In genomic region chr3:123750659-123751420, GRCh38 we compare ENCODE assay signal across 1 cellular context.
A peak's percentile ranks its signal among the peaks of the same experiment; 100 is the strongest.
TF ChIP-seq lines count a peak whose summit lies in the region.

No MANE protein-coding gene starts in this region.

TF ChIP-seq in HepG2, 621 proteins besides CTCF, POLR2A, EP300 and RAD21 (continued from another document and continues in another):
- TF ChIP-seq ZNF275 (CRISPR knock-in tag; IDR thresholded peaks at IDR 0.05; ENCODE audit: borderline replicate concordance) = no peak
- TF ChIP-seq, protein P1, sequence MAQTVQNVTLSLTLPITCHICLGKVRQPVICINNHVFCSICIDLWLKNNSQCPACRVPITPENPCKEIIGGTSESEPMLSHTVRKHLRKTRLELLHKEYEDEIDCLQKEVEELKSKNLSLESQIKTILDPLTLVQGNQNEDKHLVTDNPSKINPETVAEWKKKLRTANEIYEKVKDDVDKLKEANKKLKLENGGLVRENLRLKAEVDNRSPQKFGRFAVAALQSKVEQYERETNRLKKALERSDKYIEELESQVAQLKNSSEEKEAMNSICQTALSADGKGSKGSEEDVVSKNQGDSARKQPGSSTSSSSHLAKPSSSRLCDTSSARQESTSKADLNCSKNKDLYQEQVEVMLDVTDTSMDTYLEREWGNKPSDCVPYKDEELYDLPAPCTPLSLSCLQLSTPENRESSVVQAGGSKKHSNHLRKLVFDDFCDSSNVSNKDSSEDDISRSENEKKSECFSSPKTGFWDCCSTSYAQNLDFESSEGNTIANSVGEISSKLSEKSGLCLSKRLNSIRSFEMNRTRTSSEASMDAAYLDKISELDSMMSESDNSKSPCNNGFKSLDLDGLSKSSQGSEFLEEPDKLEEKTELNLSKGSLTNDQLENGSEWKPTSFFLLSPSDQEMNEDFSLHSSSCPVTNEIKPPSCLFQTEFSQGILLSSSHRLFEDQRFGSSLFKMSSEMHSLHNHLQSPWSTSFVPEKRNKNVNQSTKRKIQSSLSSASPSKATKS (CRISPR knock-in tag; IDR thresholded peaks at IDR 0.05) = no peak
- TF ChIP-seq ZNF354B (CRISPR knock-in tag; IDR thresholded peaks at IDR 0.05) = no peak
- peak; percentile 90 for TF ChIP-seq HNF4A (CRISPR knock-in tag; IDR thresholded peaks at IDR 0.05)
- TF ChIP-seq CCAR2 (optimal IDR thresholded peaks at IDR 0.05; ENCODE audit: low read depth, low read length) = no peak
- no peak for TF ChIP-seq E2F2 (CRISPR knock-in tag; IDR thresholded peaks at IDR 0.05; ENCODE audit: borderline replicate concordance)
- TF ChIP-seq ZNF713 (CRISPR knock-in tag; IDR thresholded peaks at IDR 0.05) = no peak
- TF ChIP-seq KAT7 (CRISPR knock-in tag; IDR thresholded peaks at IDR 0.05; ENCODE audit: borderline replicate concordance) = no peak; the same call in 1 of the 2 replicates
- no peak for TF ChIP-seq MEIS1 (CRISPR knock-in tag; IDR thresholded peaks at IDR 0.05; ENCODE audit: borderline replicate concordance)
- TF ChIP-seq ZBTB39 (CRISPR knock-in tag; IDR thresholded peaks at IDR 0.05) = no peak
- no peak for TF ChIP-seq SIX1 (CRISPR knock-in tag; IDR thresholded peaks at IDR 0.05; ENCODE audit: borderline replicate concordance)
- TF ChIP-seq, protein P2, sequence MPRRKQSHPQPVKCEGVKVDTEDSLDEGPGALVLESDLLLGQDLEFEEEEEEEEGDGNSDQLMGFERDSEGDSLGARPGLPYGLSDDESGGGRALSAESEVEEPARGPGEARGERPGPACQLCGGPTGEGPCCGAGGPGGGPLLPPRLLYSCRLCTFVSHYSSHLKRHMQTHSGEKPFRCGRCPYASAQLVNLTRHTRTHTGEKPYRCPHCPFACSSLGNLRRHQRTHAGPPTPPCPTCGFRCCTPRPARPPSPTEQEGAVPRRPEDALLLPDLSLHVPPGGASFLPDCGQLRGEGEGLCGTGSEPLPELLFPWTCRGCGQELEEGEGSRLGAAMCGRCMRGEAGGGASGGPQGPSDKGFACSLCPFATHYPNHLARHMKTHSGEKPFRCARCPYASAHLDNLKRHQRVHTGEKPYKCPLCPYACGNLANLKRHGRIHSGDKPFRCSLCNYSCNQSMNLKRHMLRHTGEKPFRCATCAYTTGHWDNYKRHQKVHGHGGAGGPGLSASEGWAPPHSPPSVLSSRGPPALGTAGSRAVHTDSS (CRISPR knock-in tag; conservative IDR thresholded peaks at IDR 0.05) = no peak
- no peak for TF ChIP-seq DR1 (CRISPR knock-in tag; IDR thresholded peaks at IDR 0.05)
- TF ChIP-seq IKZF4 (CRISPR knock-in tag; IDR thresholded peaks at IDR 0.05; ENCODE audit: borderline replicate concordance, low read depth, not compliant biosample characterization) = no peak
- TF ChIP-seq NR0B2 (CRISPR knock-in tag; IDR thresholded peaks at IDR 0.05) = no peak
- TF ChIP-seq, protein P3, sequence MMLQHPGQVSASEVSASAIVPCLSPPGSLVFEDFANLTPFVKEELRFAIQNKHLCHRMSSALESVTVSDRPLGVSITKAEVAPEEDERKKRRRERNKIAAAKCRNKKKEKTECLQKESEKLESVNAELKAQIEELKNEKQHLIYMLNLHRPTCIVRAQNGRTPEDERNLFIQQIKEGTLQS (CRISPR knock-in tag; IDR thresholded peaks at IDR 0.05) = peak; percentile 90
- TF ChIP-seq ZBTB8A (CRISPR knock-in tag; IDR thresholded peaks at IDR 0.05; ENCODE audit: borderline replicate concordance, low read depth) = no peak
- TF ChIP-seq PRMT3 (CRISPR knock-in tag; IDR thresholded peaks at IDR 0.05; ENCODE audit: borderline replicate concordance, low read depth) = no peak
- TF ChIP-seq ZFP36L1 (CRISPR knock-in tag; IDR thresholded peaks at IDR 0.05) = no peak
- TF ChIP-seq, protein P4, sequence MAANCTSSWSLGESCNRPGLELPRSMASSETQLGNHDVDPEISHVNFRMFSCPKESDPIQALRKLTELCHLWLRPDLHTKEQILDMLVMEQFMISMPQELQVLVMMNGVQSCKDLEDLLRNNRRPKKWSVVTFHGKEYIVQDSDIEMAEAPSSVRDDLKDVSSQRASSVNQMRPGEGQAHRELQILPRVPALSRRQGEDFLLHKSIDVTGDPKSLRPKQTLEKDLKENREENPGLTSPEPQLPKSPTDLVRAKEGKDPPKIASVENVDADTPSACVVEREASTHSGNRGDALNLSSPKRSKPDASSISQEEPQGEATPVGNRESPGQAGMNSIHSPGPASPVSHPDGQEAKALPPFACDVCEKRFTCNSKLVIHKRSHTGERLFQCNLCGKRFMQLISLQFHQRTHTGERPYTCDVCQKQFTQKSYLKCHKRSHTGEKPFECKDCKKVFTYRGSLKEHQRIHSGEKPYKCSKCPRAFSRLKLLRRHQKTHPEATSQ (CRISPR knock-in tag; IDR thresholded peaks at IDR 0.05; ENCODE audit: borderline replicate concordance) = peak; percentile 20; the same call in 1 of the 2 replicates
- no peak for TF ChIP-seq ZNF44 (CRISPR knock-in tag; IDR thresholded peaks at IDR 0.05)
- TF ChIP-seq ZNF17 (CRISPR knock-in tag; IDR thresholded peaks at IDR 0.05) = no peak
- TF ChIP-seq ZNF530 (CRISPR knock-in tag; IDR thresholded peaks at IDR 0.05; ENCODE audit: low read depth) = no peak
- peak; percentile 70 for TF ChIP-seq ISL2 (CRISPR knock-in tag; IDR thresholded peaks at IDR 0.05)
- TF ChIP-seq RCOR2 (CRISPR knock-in tag; IDR thresholded peaks at IDR 0.05) = peak; percentile 60; the same call in 1 of the 2 replicates
- no peak for TF ChIP-seq ZSCAN12 (CRISPR knock-in tag; IDR thresholded peaks at IDR 0.05)
- no peak for TF ChIP-seq NFKB2 (CRISPR knock-in tag; IDR thresholded peaks at IDR 0.05; ENCODE audit: borderline replicate concordance)
- no peak for TF ChIP-seq NFE2 (CRISPR knock-in tag; IDR thresholded peaks at IDR 0.05)
- TF ChIP-seq NR2C2 (CRISPR knock-in tag; IDR thresholded peaks at IDR 0.05; ENCODE audit: borderline replicate concordance) = peak; percentile 51; the same call in 1 of the 2 replicates
- TF ChIP-seq ZNF691 (CRISPR knock-in tag; IDR thresholded peaks at IDR 0.05; ENCODE audit: borderline replicate concordance, low read depth) = peak; percentile 29; the same call in 1 of the 2 replicates
- TF ChIP-seq ZNF724P (CRISPR knock-in tag; IDR thresholded peaks at IDR 0.05; ENCODE audit: borderline replicate concordance) = no peak
- no peak for TF ChIP-seq ZC3H13 (CRISPR knock-in tag; IDR thresholded peaks at IDR 0.05)
- TF ChIP-seq MIER2 (CRISPR knock-in tag; IDR thresholded peaks at IDR 0.05) = no peak
- TF ChIP-seq PCBP2 (optimal IDR thresholded peaks at IDR 0.05; ENCODE audit: low read depth, low read length, poor library complexity, severe bottlenecking) = no peak
- no peak for TF ChIP-seq ZNF768 (CRISPR knock-in tag; IDR thresholded peaks at IDR 0.05)
- peak; percentile 81 for TF ChIP-seq SOX5 (CRISPR knock-in tag; IDR thresholded peaks at IDR 0.05; ENCODE audit: borderline replicate concordance)
- TF ChIP-seq ZFX (CRISPR knock-in tag; IDR thresholded peaks at IDR 0.05; ENCODE audit: low read depth) = no peak
- TF ChIP-seq SATB2 (CRISPR knock-in tag; IDR thresholded peaks at IDR 0.05) = no peak
- no peak for TF ChIP-seq ZNF343 (CRISPR knock-in tag; IDR thresholded peaks at IDR 0.05)
- no peak for TF ChIP-seq REXO4 (CRISPR knock-in tag; IDR thresholded peaks at IDR 0.05; ENCODE audit: borderline replicate concordance)
- no peak for TF ChIP-seq ZHX1 (CRISPR knock-in tag; IDR thresholded peaks at IDR 0.05; ENCODE audit: low read depth)
- 0 out of 2 replicates have a peak, but pooled peaks have one; percentile 83 for TF ChIP-seq DNMT3B (CRISPR knock-in tag; conservative IDR thresholded peaks at IDR 0.05)
- TF ChIP-seq, protein P5, sequence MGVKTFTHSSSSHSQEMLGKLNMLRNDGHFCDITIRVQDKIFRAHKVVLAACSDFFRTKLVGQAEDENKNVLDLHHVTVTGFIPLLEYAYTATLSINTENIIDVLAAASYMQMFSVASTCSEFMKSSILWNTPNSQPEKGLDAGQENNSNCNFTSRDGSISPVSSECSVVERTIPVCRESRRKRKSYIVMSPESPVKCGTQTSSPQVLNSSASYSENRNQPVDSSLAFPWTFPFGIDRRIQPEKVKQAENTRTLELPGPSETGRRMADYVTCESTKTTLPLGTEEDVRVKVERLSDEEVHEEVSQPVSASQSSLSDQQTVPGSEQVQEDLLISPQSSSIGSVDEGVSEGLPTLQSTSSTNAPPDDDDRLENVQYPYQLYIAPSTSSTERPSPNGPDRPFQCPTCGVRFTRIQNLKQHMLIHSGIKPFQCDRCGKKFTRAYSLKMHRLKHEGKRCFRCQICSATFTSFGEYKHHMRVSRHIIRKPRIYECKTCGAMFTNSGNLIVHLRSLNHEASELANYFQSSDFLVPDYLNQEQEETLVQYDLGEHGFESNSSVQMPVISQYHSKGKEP (CRISPR knock-in tag; IDR thresholded peaks at IDR 0.05) = no peak
- TF ChIP-seq SMARCC2 (IDR thresholded peaks at IDR 0.05) = no peak
- TF ChIP-seq, protein P6, sequence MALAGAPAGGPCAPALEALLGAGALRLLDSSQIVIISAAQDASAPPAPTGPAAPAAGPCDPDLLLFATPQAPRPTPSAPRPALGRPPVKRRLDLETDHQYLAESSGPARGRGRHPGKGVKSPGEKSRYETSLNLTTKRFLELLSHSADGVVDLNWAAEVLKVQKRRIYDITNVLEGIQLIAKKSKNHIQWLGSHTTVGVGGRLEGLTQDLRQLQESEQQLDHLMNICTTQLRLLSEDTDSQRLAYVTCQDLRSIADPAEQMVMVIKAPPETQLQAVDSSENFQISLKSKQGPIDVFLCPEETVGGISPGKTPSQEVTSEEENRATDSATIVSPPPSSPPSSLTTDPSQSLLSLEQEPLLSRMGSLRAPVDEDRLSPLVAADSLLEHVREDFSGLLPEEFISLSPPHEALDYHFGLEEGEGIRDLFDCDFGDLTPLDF (CRISPR knock-in tag; IDR thresholded peaks at IDR 0.05) = no peak
- peak; percentile 33 for TF ChIP-seq STAG1 (CRISPR knock-in tag; IDR thresholded peaks at IDR 0.05)
